ENCODE assay signal across 8 cellular contexts in genomic region chr5:91383027-91383955, GRCh38.
A peak's percentile ranks its signal among the peaks of the same experiment; 100 is the strongest.
DNase-seq lines count a peak whose midpoint lies in the region; ATAC-seq, FAIRE-seq and TF ChIP-seq lines count a peak whose summit lies in the region.

Gene ARRDC3, minus strand, starts transcription at chr5:91383317. Its CDS starts 225 bp downstream, at chr5:91383092.

- ATAC-seq in stimulated activated naive CD8-positive, alpha-beta T cell treated with anti-CD3 and anti-CD28 coated beads, Interleukin-15, Interleukin-2, amounts not matched to agents 100 U/mL and 50 U/mL, for 24 hours: peak; percentile 67

- TF ChIP-seq POLR2A in H54 (IDR thresholded peaks at IDR 0.05; ENCODE audit: low read depth, low read length): peak; percentile 93

- peaks cover 31% of the 10 kb centered on the region for H3K4me1 Mint-ChIP-seq in nephron

- no peaks in the 10 kb centered on the region for H3K27me3 Mint-ChIP-seq in nephron (ENCODE audit: low read depth)

- H3K4me3 ChIP-seq in fibroblast of pulmonary artery (replicated peaks; ENCODE audit: low read depth, low read length): peak within 1 kb of the TSS; percentile 88

- peak within 1 kb of the TSS; percentile 92 to 97 (median 92) for H3K4me3 Mint-ChIP-seq in nephron

- H3K27ac Mint-ChIP-seq in nephron: peak within 1 kb of the TSS; percentile 100

- no peaks in the 10 kb centered on the region for H3K9me3 Mint-ChIP-seq in nephron

- peaks cover 9% of the 10 kb centered on the region for H3K36me3 Mint-ChIP-seq in nephron (ENCODE audit: low read depth)

- peak; percentile 91 for FAIRE-seq in H54 (lab: Jason Lieb, UNC)

- peak; percentile 99 for DNase-seq in ELF-1 (ENCODE audit: low read depth, low spot score)
- peak; percentile 77 for DNase-seq in H54 (ENCODE audit: insufficient read length, low spot score)
- peak; percentile 97 for DNase-seq in LoVo (ENCODE audit: low spot score)
- peak; percentile 94 to 95 for DNase-seq in SHP77 (lab: John Stamatoyannopoulos, UW)
- peak; percentile 96 for DNase-seq in activated effector memory CD4-positive, alpha-beta T cell treated with Interleukin-2 at 50 U/mL for 16 hours
- DNase-seq in fibroblast of pulmonary artery (ENCODE audit: low read depth): peak; percentile 97
- DNase-seq in stimulated activated naive CD8-positive, alpha-beta T cell treated with anti-CD3 and anti-CD28 coated beads, Interleukin-15, Interleukin-2, amounts not matched to agents 100 U/mL and 50 U/mL, for 24 hours: peak; percentile 98

- TF ChIP-seq CTCF in fibroblast of pulmonary artery (IDR thresholded peaks at IDR 0.05; ENCODE audit: low read length, missing control alignments): no peak
- peak in 1 of 3 experiments; percentile 2 for TF ChIP-seq CTCF in nephron (IDR thresholded peaks at IDR 0.05; ENCODE audit: unreplicated experiment in 3 of 3)

Comparison
In these comparisons a context has a peak if more than half of its experiments do, and no peak if none do; other contexts are left out.
1. Peak in every context shown above with its lines: DNase-seq, ATAC-seq and H3K4me3 ChIP-seq.